1 cellular context compared by ENCODE assay signal in the genomic region with DNA sequence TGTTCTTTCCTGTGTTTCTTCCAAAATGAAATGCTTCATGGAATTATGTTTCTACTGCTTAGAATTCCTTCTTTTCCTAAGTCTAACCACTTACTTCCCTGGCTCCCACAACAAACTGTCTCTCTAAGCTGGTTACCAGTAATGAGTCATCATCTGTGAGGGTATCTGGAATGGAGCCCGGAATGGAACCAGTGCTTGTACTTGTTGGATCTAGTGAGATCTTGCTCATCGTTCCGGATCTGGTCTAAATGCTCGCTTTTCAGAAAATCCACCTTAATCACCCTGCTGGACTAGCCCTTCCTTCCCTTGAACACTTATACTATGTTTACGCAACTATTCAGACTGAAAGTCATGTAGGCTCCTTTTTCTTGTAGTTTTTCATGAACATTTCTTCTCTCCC.
TF ChIP-seq lines count a peak whose summit lies in the region.

No MANE protein-coding gene starts in this region.

TF ChIP-seq in IMR-90, 13 proteins besides CTCF, POLR2A, EP300 and RAD21:
- TF ChIP-seq FOS (IDR thresholded peaks at IDR 0.05; ENCODE audit: low read depth, low read length) (peak; percentile 81), RCOR1 (IDR thresholded peaks at IDR 0.05; ENCODE audit: insufficient replicate concordance, low read length) (no peak), MAFK (IDR thresholded peaks at IDR 0.05; ENCODE audit: low read depth, low read length) (peak; percentile 39; the same call in 1 of the 2 replicates), CHD1 (IDR thresholded peaks at IDR 0.05; ENCODE audit: low read depth, low read length) (0 out of 2 replicates have a peak, but pooled peaks have one; percentile 51), USF2 (IDR thresholded peaks at IDR 0.05; ENCODE audit: low read depth, low read length) (no peak), MXI1 (IDR thresholded peaks at IDR 0.05; ENCODE audit: borderline replicate concordance, low read depth, low read length) (no peak), CEBPB (IDR thresholded peaks at IDR 0.05; ENCODE audit: low read depth, low read length) (peak; percentile 92), ELK1 (IDR thresholded peaks at IDR 0.05; ENCODE audit: borderline replicate concordance, low read depth, low read length) (no peak), SMC3 (IDR thresholded peaks at IDR 0.05; ENCODE audit: low read depth, low read length) (no peak), BHLHE40 (IDR thresholded peaks at IDR 0.05; ENCODE audit: low read depth, low read length) (peak; percentile 39; the same call in 1 of the 2 replicates), RFX5 (IDR thresholded peaks at IDR 0.05; ENCODE audit: low read depth, low read length) (no peak)
TF ChIP-seq in IMR-90: peak in this region for 5.
